Comparison of ENCODE assay signal across 17 cellular contexts in the genomic region with DNA sequence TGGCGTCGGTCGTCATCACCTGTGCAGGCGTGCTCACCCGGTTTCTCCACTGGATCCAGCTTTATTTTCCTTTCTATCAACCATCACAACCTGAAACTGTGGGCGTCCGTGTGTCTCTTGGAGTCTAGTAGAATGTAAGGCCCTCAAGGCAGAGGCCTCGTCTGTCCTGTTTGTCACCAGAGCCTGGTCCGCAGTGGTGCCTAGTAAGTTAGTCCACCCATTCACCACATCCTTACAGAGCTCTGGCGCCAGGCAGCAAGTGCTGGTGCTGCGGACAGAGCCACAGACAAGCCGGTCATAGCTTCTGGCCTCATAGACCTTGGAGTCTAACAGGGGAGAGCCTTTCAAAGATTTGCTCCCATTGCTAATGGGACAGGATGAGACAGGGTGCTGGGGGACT.
DNase-seq lines count a peak whose midpoint lies in the region; ATAC-seq lines count a peak whose summit lies in the region.
"Had no signal": no experiment of that assay in that cellular context is flagged by ENCODE, and none has a peak within 500 bp of the region (broad histone marks: within the 10 kb centered on the region; RNA-seq: fewer than 3 reads in every experiment).

No MANE protein-coding gene starts in this region.

- no peak overlapping the region for H3K4me3 Mint-ChIP-seq in activated T-helper 2 cell treated with anti-CD3 and anti-CD28 coated beads, Interferon-gamma antibody, Interleukin-2, Interleukin-4, amounts not matched to agents 10 μg/mL and 5 μg/mL and 100 μg/mL, durations not matched to agents 14 hours and 24 hours and 36 hours (ENCODE audit: low read depth)
- H3K4me3 Mint-ChIP-seq in memory B cell: peak overlapping the region; percentile 77
- H3K4me3 Mint-ChIP-seq in stimulated activated memory B cell treated with anti-CD40 and anti-IgM and Interleukin-4, amounts not matched to agents 10 μg/mL and 1 μg/mL and 100 μg/mL, for 72 hours: no peak overlapping the region
- H3K4me3 Mint-ChIP-seq: CD8-positive, alpha-beta T cell had no signal

- H3K27me3 Mint-ChIP-seq in activated T-helper 2 cell treated with anti-CD3 and anti-CD28 coated beads, Interferon-gamma antibody, Interleukin-2, Interleukin-4, amounts not matched to agents 10 μg/mL and 5 μg/mL and 100 μg/mL, durations not matched to agents 14 hours and 24 hours and 36 hours (ENCODE audit: low read depth): no peaks in the 10 kb centered on the region
- no peaks in the 10 kb centered on the region for H3K27me3 Mint-ChIP-seq in memory B cell
- no peaks in the 10 kb centered on the region for H3K27me3 Mint-ChIP-seq in stimulated activated memory B cell treated with anti-CD40 and anti-IgM and Interleukin-4, amounts not matched to agents 10 μg/mL and 1 μg/mL and 100 μg/mL, for 72 hours
- H3K27me3 Mint-ChIP-seq: IgD-negative memory B cell had no signal

- no peaks in the 10 kb centered on the region for H3K9me3 Mint-ChIP-seq in activated T-helper 2 cell treated with anti-CD3 and anti-CD28 coated beads, Interferon-gamma antibody, Interleukin-2, Interleukin-4, amounts not matched to agents 10 μg/mL and 5 μg/mL and 100 μg/mL, durations not matched to agents 14 hours and 24 hours and 36 hours
- H3K9me3 Mint-ChIP-seq in memory B cell: no peaks in the 10 kb centered on the region
- H3K9me3 Mint-ChIP-seq in stimulated activated memory B cell treated with anti-CD40 and anti-IgM and Interleukin-4, amounts not matched to agents 10 μg/mL and 1 μg/mL and 100 μg/mL, for 72 hours: no peaks in the 10 kb centered on the region
- H3K9me3 Mint-ChIP-seq: CD8-positive, alpha-beta T cell; IgD-negative memory B cell had no signal

- ATAC-seq in Right ventricle myocardium superior (ENCODE audit: poor library complexity) (peak; percentile 12), left cardiac atrium (no peak), memory B cell (ENCODE audit: low read depth) (no peak)
- no peak for ATAC-seq in stimulated activated memory B cell treated with anti-CD40 and anti-IgM and Interleukin-4, amounts not matched to agents 10 μg/mL and 1 μg/mL and 100 μg/mL, for 72 hours
- ATAC-seq: CD8-positive, alpha-beta T cell had no signal

- H3K4me1 Mint-ChIP-seq in activated T-helper 2 cell treated with anti-CD3 and anti-CD28 coated beads, Interferon-gamma antibody, Interleukin-2, Interleukin-4, amounts not matched to agents 10 μg/mL and 5 μg/mL and 100 μg/mL, durations not matched to agents 14 hours and 24 hours and 36 hours (ENCODE audit: low read depth): peaks cover 1% of the 10 kb centered on the region
- peaks cover 10% of the 10 kb centered on the region for H3K4me1 Mint-ChIP-seq in memory B cell
- peaks cover 11% of the 10 kb centered on the region for H3K4me1 Mint-ChIP-seq in stimulated activated memory B cell treated with anti-CD40 and anti-IgM and Interleukin-4, amounts not matched to agents 10 μg/mL and 1 μg/mL and 100 μg/mL, for 72 hours

- DNase-seq in Right ventricle myocardium superior (peak; percentile 19), left cardiac atrium (no peak), memory B cell (ENCODE audit: low spot score in 2 of 2) (no peak), activated gamma-delta T cell treated with Interleukin-2 at 50 U/mL for 16 hours (no peak), ureter (ENCODE audit: low spot score) (no peak)
- DNase-seq in activated T-helper 2 cell treated with anti-CD3 and anti-CD28 coated beads, Interferon-gamma antibody, Interleukin-2, Interleukin-4, amounts not matched to agents 10 μg/mL and 5 μg/mL and 100 μg/mL, durations not matched to agents 14 hours and 24 hours and 36 hours (ENCODE audit: low spot score): no peak
- DNase-seq: C1 segment of cervical spinal cord; CD8-positive, alpha-beta T cell; MV-4-11; NCI-H1694; NCI-H2081; NCI-H2171; NCI-H524 treated with DMSO at 0.1 percent for 48 hours; NCI-H82; Peyer's patch had no signal

- H3K27ac Mint-ChIP-seq in activated T-helper 2 cell treated with anti-CD3 and anti-CD28 coated beads, Interferon-gamma antibody, Interleukin-2, Interleukin-4, amounts not matched to agents 10 μg/mL and 5 μg/mL and 100 μg/mL, durations not matched to agents 14 hours and 24 hours and 36 hours: peak overlapping the region; percentile 19
- peak overlapping the region; percentile 83 for H3K27ac Mint-ChIP-seq in memory B cell
- peak overlapping the region; percentile 59 for H3K27ac Mint-ChIP-seq in stimulated activated memory B cell treated with anti-CD40 and anti-IgM and Interleukin-4, amounts not matched to agents 10 μg/mL and 1 μg/mL and 100 μg/mL, for 72 hours
- H3K27ac Mint-ChIP-seq: CD8-positive, alpha-beta T cell had no signal

- peaks cover 15% of the 10 kb centered on the region for H3K36me3 Mint-ChIP-seq in activated T-helper 2 cell treated with anti-CD3 and anti-CD28 coated beads, Interferon-gamma antibody, Interleukin-2, Interleukin-4, amounts not matched to agents 10 μg/mL and 5 μg/mL and 100 μg/mL, durations not matched to agents 14 hours and 24 hours and 36 hours (ENCODE audit: low read depth)
- peaks cover 24% of the 10 kb centered on the region for H3K36me3 Mint-ChIP-seq in memory B cell
- peaks cover 64% of the 10 kb centered on the region for H3K36me3 Mint-ChIP-seq in stimulated activated memory B cell treated with anti-CD40 and anti-IgM and Interleukin-4, amounts not matched to agents 10 μg/mL and 1 μg/mL and 100 μg/mL, for 72 hours

- intact Hi-C loops in Right ventricle myocardium superior (cut with DNase I): no loop called here
- intact Hi-C loops in left cardiac atrium (cut with DNase I): no loop called here
- intact Hi-C loops in activated T-helper 2 cell treated with anti-CD3 and anti-CD28 coated beads, Interferon-gamma antibody, Interleukin-2, Interleukin-4, amounts not matched to agents 10 μg/mL and 5 μg/mL and 100 μg/mL, durations not matched to agents 14 hours and 24 hours and 36 hours (cut with micrococcal nuclease): no loop called here

Comparison
In these comparisons a context has a peak if more than half of its experiments do, and no peak if none do; other contexts are left out.
1. H3K27ac Mint-ChIP-seq: peak in every context shown above with its lines; median percentile 83 in memory B cell; 59 in stimulated activated memory B cell treated with anti-CD40 and anti-IgM and Interleukin-4, amounts not matched to agents 10 μg/mL and 1 μg/mL and 100 μg/mL, for 72 hours; 19 in activated T-helper 2 cell treated with anti-CD3 and anti-CD28 coated beads, Interferon-gamma antibody, Interleukin-2, Interleukin-4, amounts not matched to agents 10 μg/mL and 5 μg/mL and 100 μg/mL, durations not matched to agents 14 hours and 24 hours and 36 hours.